Comparison of ENCODE assay signal across 20 cellular contexts in the genomic region with DNA sequence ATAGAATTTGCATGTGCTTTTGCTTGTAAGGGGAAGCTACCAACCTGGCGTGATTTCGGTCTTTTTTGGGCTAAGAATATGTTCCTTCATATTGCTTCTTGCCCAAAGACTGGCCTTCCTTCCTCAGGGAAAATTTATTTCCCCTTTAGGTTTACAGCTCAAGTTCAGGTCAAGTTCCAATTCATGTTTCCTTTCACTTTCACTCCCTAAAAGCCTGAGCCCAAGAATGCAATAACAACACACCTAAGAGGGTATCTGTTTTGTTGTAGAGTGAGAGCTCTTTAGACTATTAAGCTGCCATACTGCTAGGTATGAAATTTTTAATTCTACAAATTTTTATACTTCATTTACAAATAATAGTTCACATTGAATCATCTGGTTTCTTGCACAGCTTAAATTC.
"Had no signal": no experiment of that assay in that cellular context is flagged by ENCODE, and none has a peak within 500 bp of the region (broad histone marks: within the 10 kb centered on the region; RNA-seq: fewer than 3 reads in every experiment).

No MANE protein-coding gene starts in this region.

- H3K9me3 Mint-ChIP-seq: activated CD4-positive, alpha-beta memory T cell treated with anti-CD3 and anti-CD28 coated beads for 36 hours; activated naive CD4-positive, alpha-beta T cell treated with anti-CD3 and anti-CD28 coated beads for 36 hours; activated naive CD8-positive, alpha-beta T cell treated with anti-CD3 and anti-CD28 coated beads, Interleukin-2, amount 10 ng/mL, durations not matched to agents 7 days and 5 days had no signal

- H3K4me3 Mint-ChIP-seq: activated CD4-positive, alpha-beta memory T cell treated with anti-CD3 and anti-CD28 coated beads for 36 hours; activated naive CD4-positive, alpha-beta T cell treated with anti-CD3 and anti-CD28 coated beads for 36 hours; activated naive CD8-positive, alpha-beta T cell treated with anti-CD3 and anti-CD28 coated beads, Interleukin-2, amount 10 ng/mL, durations not matched to agents 7 days and 5 days; memory B cell; nephron; stimulated activated memory B cell treated with anti-CD40 and anti-IgM and Interleukin-4, amounts not matched to agents 10 μg/mL and 1 μg/mL and 100 μg/mL, for 72 hours had no signal

- H3K36me3 Mint-ChIP-seq: activated CD4-positive, alpha-beta memory T cell treated with anti-CD3 and anti-CD28 coated beads for 36 hours; activated naive CD8-positive, alpha-beta T cell treated with anti-CD3 and anti-CD28 coated beads, Interleukin-2, amount 10 ng/mL, durations not matched to agents 7 days and 5 days; memory B cell; stimulated activated memory B cell treated with anti-CD40 and anti-IgM and Interleukin-4, amounts not matched to agents 10 μg/mL and 1 μg/mL and 100 μg/mL, for 72 hours had no signal

- H3K4me3 ChIP-seq: colonic mucosa, heart left ventricle, smooth muscle cell, stomach, suprapubic skin, tibial nerve had no signal

- H3K27ac Mint-ChIP-seq: activated CD4-positive, alpha-beta memory T cell treated with anti-CD3 and anti-CD28 coated beads for 36 hours; activated naive CD4-positive, alpha-beta T cell treated with anti-CD3 and anti-CD28 coated beads for 36 hours; activated naive CD8-positive, alpha-beta T cell treated with anti-CD3 and anti-CD28 coated beads, Interleukin-2, amount 10 ng/mL, durations not matched to agents 7 days and 5 days; memory B cell; nephron; stimulated activated memory B cell treated with anti-CD40 and anti-IgM and Interleukin-4, amounts not matched to agents 10 μg/mL and 1 μg/mL and 100 μg/mL, for 72 hours had no signal

- H3K27ac ChIP-seq: colonic mucosa, heart left ventricle, stomach, suprapubic skin, tibial nerve had no signal

- H3K27me3 Mint-ChIP-seq: activated CD4-positive, alpha-beta memory T cell treated with anti-CD3 and anti-CD28 coated beads for 36 hours; activated naive CD8-positive, alpha-beta T cell treated with anti-CD3 and anti-CD28 coated beads, Interleukin-2, amount 10 ng/mL, durations not matched to agents 7 days and 5 days; memory B cell; stimulated activated memory B cell treated with anti-CD40 and anti-IgM and Interleukin-4, amounts not matched to agents 10 μg/mL and 1 μg/mL and 100 μg/mL, for 72 hours had no signal

- H3K4me1 ChIP-seq: colonic mucosa, heart left ventricle, stomach, suprapubic skin, tibial nerve had no signal

- H3K9me3 ChIP-seq: colonic mucosa, suprapubic skin had no signal

- H3K4me1 Mint-ChIP-seq: activated naive CD8-positive, alpha-beta T cell treated with anti-CD3 and anti-CD28 coated beads, Interleukin-2, amount 10 ng/mL, durations not matched to agents 7 days and 5 days; memory B cell; nephron; stimulated activated memory B cell treated with anti-CD40 and anti-IgM and Interleukin-4, amounts not matched to agents 10 μg/mL and 1 μg/mL and 100 μg/mL, for 72 hours had no signal

- H3K27me3 ChIP-seq: colonic mucosa, stomach, suprapubic skin, tibial nerve had no signal

- ATAC-seq: heart left ventricle; left cardiac atrium; sciatic nerve; stimulated activated memory B cell treated with anti-CD40 and anti-IgM and Interleukin-4, amounts not matched to agents 10 μg/mL and 1 μg/mL and 100 μg/mL, for 72 hours had no signal

- H3K36me3 ChIP-seq: colonic mucosa, heart left ventricle, stomach, suprapubic skin, tibial nerve had no signal

- DNase-seq: activated CD4-positive, alpha-beta memory T cell treated with anti-CD3 and anti-CD28 coated beads for 36 hours; activated CD4-positive, alpha-beta T cell treated with anti-CD3 and anti-CD28 coated beads for 48 hours; activated effector memory CD4-positive, alpha-beta T cell treated with Interleukin-2 at 50 U/mL for 16 hours; activated naive CD4-positive, alpha-beta T cell treated with anti-CD3 and anti-CD28 coated beads for 36 hours; activated naive CD8-positive, alpha-beta T cell treated with anti-CD3 and anti-CD28 coated beads, Interleukin-2, amount 10 ng/mL, durations not matched to agents 7 days and 5 days; activated T-cell treated with anti-CD3 and anti-CD28 coated beads, Interleukin-2, amount 50 U/mL, for 48 hours; amniotic stem cell; colonic mucosa; heart left ventricle; left cardiac atrium; posterior cingulate gyrus; stimulated activated CD4-positive, alpha-beta T cell treated with anti-CD3 and anti-CD28 coated beads, Interleukin-15, amount 100 ng/mL, for 24 hours; stomach had no signal
